Comparison of ENCODE assay signal across 10 cellular contexts in genomic region chr6:17957488-17957887, GRCh38. TPM values are rescaled to one million over a fixed set of nuclear protein-coding genes. Genes with fewer than 3 reads are reported as not detected.
DNase-seq lines count a peak whose midpoint lies in the region; ATAC-seq, FAIRE-seq and TF ChIP-seq lines count a peak whose summit lies in the region.
"Had no signal": no experiment of that assay in that cellular context is flagged by ENCODE, and none has a peak within 500 bp of the region (broad histone marks: within the 10 kb centered on the region; RNA-seq: fewer than 3 reads in every experiment).

No MANE protein-coding gene starts in this region.

- H3K79me2 ChIP-seq in K562 (ENCODE audit: control insufficient read depth, insufficient read depth, low read length): peaks cover 84% of the 10 kb centered on the region
- peaks cover 43% of the 10 kb centered on the region; the same call in 1 of the 2 replicates for H3K79me2 ChIP-seq in PC-9 (ENCODE audit: low read depth)

- H3K4me3 Mint-ChIP-seq in nephron: no peak overlapping the region

- DNase-seq in K562 (ENCODE audit: extremely low read depth in 1 of 4, low spot score in 3 of 4) (peak in 1 of 4 experiments; percentile 67), PC-9 (no peak), NCI-H187 treated with DMSO at 0.1 percent for 48 hours (lab: John Stamatoyannopoulos, UW) (no peak)
- DNase-seq in activated CD8-positive, alpha-beta memory T cell treated with anti-CD3 and anti-CD28 coated beads, Interleukin-2, amount 50 U/mL, for 4 hours: no peak
- no peak for DNase-seq in central memory CD4-positive, alpha-beta T cell
- DNase-seq: DND-41 had no signal

- H3K4me1 Mint-ChIP-seq in nephron: peaks cover 50% of the 10 kb centered on the region

- POLR2A ChIA-PET in K562 (lab: Yijun Ruan, JAX): interaction anchor here (0.7 to 1.9 kb wide), 7 partner anchors 10 to 44 kb away, joined by 3 to 12 read pairs (median 5); no protein-coding TSS in a partner anchor
- POLR2A ChIA-PET in PC-9 (lab: Charles Lee; ENCODE audit: unreplicated experiment): no interaction called here

- H3K27me3 Mint-ChIP-seq in nephron (ENCODE audit: low read depth): no peaks in the 10 kb centered on the region
- H3K27me3 Mint-ChIP-seq: IgD-negative memory B cell had no signal

- WGBS in K562 (ENCODE audit: insufficient coverage, low coverage, missing lambda C conversion rate): 0% methylated on average over 1 of the region's 1 CpG

- H3K36me3 ChIP-seq in K562 (ENCODE audit: control insufficient read depth, insufficient read depth, low read length) (peaks cover 4% of the 10 kb centered on the region; the same call in 2 of the 3 replicates), PC-9 (ENCODE audit: low read depth) (no peaks in the 10 kb centered on the region)

- ATAC-seq in GM19023 (IDR thresholded peaks at IDR 0.05; ENCODE audit: unreplicated experiment): peak; percentile 93
- peak; percentile 81 for ATAC-seq in HG02884 (IDR thresholded peaks at IDR 0.05; ENCODE audit: unreplicated experiment)
- peak; percentile 40 for ATAC-seq in K562

- H4K20me1 ChIP-seq in K562 (replicated peaks; ENCODE audit: control insufficient read depth, insufficient read depth, low read length) (no peaks in the 10 kb centered on the region), PC-9 (ENCODE audit: insufficient read depth) (no peaks in the 10 kb centered on the region; the same call in 1 of the 2 replicates)

- peak overlapping the region in 1 of 2 experiments; percentile 70; a peak in 1 of 4 replicates for H3K9ac ChIP-seq in K562 (ENCODE audit: insufficient read depth in 1 of 2, low read depth in 2 of 2, low read length in 2 of 2)

- no peaks in the 10 kb centered on the region for H3K27me3 ChIP-seq in K562 (ENCODE audit: control insufficient read depth in 2 of 2, insufficient read depth in 2 of 2, low read length in 2 of 2)
- H3K27me3 ChIP-seq in PC-9 (ENCODE audit: insufficient read depth, low read depth): no peaks in the 10 kb centered on the region

- H3K4me1 ChIP-seq in K562 (replicated peaks in 1 of 2; ENCODE audit: control insufficient read depth in 2 of 2, insufficient read depth in 2 of 2, low read length in 2 of 2) (peaks cover 13 to 32% of the 10 kb centered on the region in 2 experiments), PC-9 (replicated peaks; ENCODE audit: insufficient read depth) (no peaks in the 10 kb centered on the region)

- H3K9me1 ChIP-seq in K562 (ENCODE audit: control insufficient read depth, insufficient read depth, low read length): no peaks in the 10 kb centered on the region

- in situ Hi-C loops in K562 (cut with MboI): no loop called here

- BruUV-seq in K562 (replicated peaks; lab: Mats Ljungman, UMichigan) (no TSS peak), PC-9 (replicated peaks; lab: Mats Ljungman, UMichigan) (no TSS peak)

- intact Hi-C loops in K562 (cut with micrococcal nuclease): no loop called here
- intact Hi-C loops in PC-9 (cut with micrococcal nuclease; ENCODE audit: unreplicated experiment): no loop called here

- H3K4me3 ChIP-seq in K562 (no peak overlapping the region), PC-9 (no peak overlapping the region)

- FAIRE-seq in K562 (lab: Jason Lieb, UNC): peak; percentile 46

- H3K9me3 Mint-ChIP-seq in nephron: no peaks in the 10 kb centered on the region
- H3K9me3 Mint-ChIP-seq: IgD-negative memory B cell had no signal

- no peak for TF ChIP-seq POLR2A in K562 (conservative IDR thresholded peaks at IDR 0.05)

- H3F3A ChIP-seq in PC-9 (ENCODE audit: insufficient read depth, low read depth): no peaks in the 10 kb centered on the region

- peaks cover 12% of the 10 kb centered on the region for H3K36me3 Mint-ChIP-seq in nephron (ENCODE audit: low read depth)

- CTCF ChIA-PET in K562 (lab: Yijun Ruan, JAX; ENCODE audit: low intra/inter-chr PET ratio): no interaction called here
- CTCF ChIA-PET in PC-9 (lab: Charles Lee): interaction anchor here (0.6 kb wide), 1 partner anchor 24 kb away, joined by 6 read pairs; no protein-coding TSS in a partner anchor

- H2AFZ ChIP-seq in K562 (ENCODE audit: low read depth, low read length) (no peak overlapping the region), PC-9 (no peak overlapping the region)

- TF ChIP-seq RAD21 in K562 (CRISPR knock-in tag; conservative IDR thresholded peaks at IDR 0.05 in 1 of 2, IDR thresholded peaks at IDR 0.05 in 1 of 2): 0 out of 4 replicates have a peak, but pooled peaks of 1 of the 2 experiments have one; percentile 3

- H3K27ac ChIP-seq in K562 (ENCODE audit: extremely low read depth, low read depth, low read length) (peak overlapping the region; percentile 2; the same call in 1 of the 3 replicates), PC-9 (no peak overlapping the region)

- peak overlapping the region; percentile 42 to 84 (median 70) for H3K27ac Mint-ChIP-seq in nephron

- H3K4me2 ChIP-seq in K562 (ENCODE audit: insufficient read depth, low read length): peak overlapping the region; percentile 4; the same call in 1 of the 2 replicates
- H3K4me2 ChIP-seq in PC-9: no peak overlapping the region

- H3K9me2 ChIP-seq in PC-9 (ENCODE audit: insufficient read depth): no peaks in the 10 kb centered on the region

- no peaks in the 10 kb centered on the region for H3K9me3 ChIP-seq in K562 (replicated peaks; ENCODE audit: control insufficient read depth, insufficient read depth, low read depth, low read length)
- H3K9me3 ChIP-seq in PC-9 (ENCODE audit: insufficient read depth, low read depth): no peaks in the 10 kb centered on the region

- no peak for TF ChIP-seq CTCF in K562 (IDR thresholded peaks at IDR 0.05 in 2 of 3, conservative IDR thresholded peaks at IDR 0.05 in 1 of 3; ENCODE audit: insufficient read depth in 2 of 3, low read depth in 1 of 3, low read length in 3 of 3)
- no peak for TF ChIP-seq CTCF in nephron (IDR thresholded peaks at IDR 0.05; ENCODE audit: unreplicated experiment in 3 of 3)
- no peak for TF ChIP-seq CTCF in PC-9 (conservative IDR thresholded peaks at IDR 0.05)

- TF ChIP-seq EP300 in K562 (IDR thresholded peaks at IDR 0.05; ENCODE audit: low read length): no peak

TF ChIP-seq in K562, 482 proteins besides CTCF, POLR2A, EP300 and RAD21 (continues in another document):
- TF ChIP-seq EGR1 (conservative IDR thresholded peaks at IDR 0.05): no peak
- no peak for TF ChIP-seq HNRNPUL1 (IDR thresholded peaks at IDR 0.05; ENCODE audit: low read length)
- no peak for TF ChIP-seq CCAR2 (IDR thresholded peaks at IDR 0.05; ENCODE audit: low read depth, low read length)
- no peak for TF ChIP-seq PHTF2 (CRISPR knock-in tag; IDR thresholded peaks at IDR 0.05)
- no peak for TF ChIP-seq KLF6 (CRISPR knock-in tag; IDR thresholded peaks at IDR 0.05; ENCODE audit: borderline replicate concordance)
- TF ChIP-seq CTBP1 (IDR thresholded peaks at IDR 0.05; ENCODE audit: borderline replicate concordance): no peak
- no peak for TF ChIP-seq SIN3B (IDR thresholded peaks at IDR 0.05; ENCODE audit: low read depth)
- TF ChIP-seq NCOA6 (IDR thresholded peaks at IDR 0.05): no peak
- TF ChIP-seq CBX2 (IDR thresholded peaks at IDR 0.05; ENCODE audit: insufficient read depth, low read length, poor library complexity, severe bottlenecking): no peak
- no peak for TF ChIP-seq ETS1 (conservative IDR thresholded peaks at IDR 0.05; ENCODE audit: control insufficient read depth, low read depth, low read length)
- TF ChIP-seq YY1 (IDR thresholded peaks at IDR 0.05; ENCODE audit: borderline replicate concordance in 1 of 3, control insufficient read depth in 1 of 3, extremely low read depth in 1 of 3, insufficient read depth in 3 of 3, insufficient read length in 1 of 3, insufficient replicate concordance in 2 of 3, low read depth in 1 of 3, low read length in 2 of 3): no peak
- TF ChIP-seq JUND (IDR thresholded peaks at IDR 0.05; ENCODE audit: borderline replicate concordance, low read depth, low read length): no peak
- TF ChIP-seq JUND (tag; IDR thresholded peaks at IDR 0.05; ENCODE audit: borderline replicate concordance, low read depth, low read length): peak; percentile 13; the same call in 1 of the 3 replicates
- TF ChIP-seq DACH1 (IDR thresholded peaks at IDR 0.05; ENCODE audit: partially characterized antibody): peak; percentile 36
- TF ChIP-seq KDM2B (CRISPR knock-in tag; IDR thresholded peaks at IDR 0.05): no peak

RNA-seq across cellular contexts. Expression of gene KIF13A, which starts 29.9 kb away (rescaled TPM):
- total RNA-seq in K562 (2011; cell fraction: chromatin; rRNA removed; ENCODE audit: low replicate concordance): 104 and 140 TPM in 2 replicates
- total RNA-seq in K562 (2011; cell fraction: nucleolus; rRNA removed): 46.7 and 52.6 TPM in 2 replicates
- total RNA-seq in K562 (2011; cell fraction: nucleoplasm; rRNA removed): 47.2 and 119 TPM in 2 replicates
- total RNA-seq in K562 (2014; rRNA removed) (21.0 and 30.1 TPM in 2 replicates), K562 (2014; rRNA removed; fragmentation: Illumina TruSeq; extraction: Trizol) (37.5 and 39.3 TPM in 2 replicates), K562 (2015; rRNA removed; fragmentation: Illumina TruSeq; extraction: Trizol) (43.2 and 44.3 TPM in 2 replicates), K562 (2021) (30.1 and 33.8 TPM in 2 replicates), PC-9 (2021) (48.6 and 52.2 TPM in 2 replicates)
- polyA plus RNA-seq in K562 (2011; rRNA removed) (29.5 and 31.8 TPM in 2 replicates), K562 (2014; fragmentation: Illumina TruSeq; extraction: Trizol) (28.2 and 29.7 TPM in 2 replicates), K562 (2014; fragmentation: Nextera tagmentation; extraction: Ambion mirVana) (1 to 10 TPM; 3.6 to 4.3 TPM), K562 (2014; rRNA removed) (22.5 and 22.6 TPM in 2 replicates)
- polyA plus RNA-seq in K562 (2011; cell fraction: cytosol; rRNA removed): 15.8 and 22.8 TPM in 2 replicates
- polyA plus RNA-seq in K562 (2011; cell fraction: nucleus; rRNA removed): 33.0 and 34.3 TPM in 2 replicates
- polyA plus RNA-seq in K562 (2012): 25.3 and 25.9 TPM in 2 replicates
- polyA minus RNA-seq in K562 (2011; rRNA and poly(A)+ RNA removed): 58.2 and 66.9 TPM in 2 replicates
- polyA minus RNA-seq in K562 (2011; cell fraction: cytosol; rRNA and poly(A)+ RNA removed): 27.8 and 31.0 TPM in 2 replicates
- polyA minus RNA-seq in K562 (2011; cell fraction: nucleus; rRNA and poly(A)+ RNA removed): 52.9 and 92.3 TPM in 2 replicates

Comparison
In these comparisons a context has a peak if more than half of its experiments do, and no peak if none do; other contexts are left out.
1. ATAC-seq: peak in every context shown above with its lines; median percentile 93 in GM19023; 81 in HG02884; 40 in K562.